Comparison of ENCODE assay signal across 1 cellular context in genomic region chr1:170253180-170253579, GRCh38.
TF ChIP-seq lines count a peak whose summit lies in the region.

No MANE protein-coding gene starts in this region.

TF ChIP-seq in GM12878, 131 proteins besides CTCF, POLR2A, EP300 and RAD21 (continued from another document and continues in another):
- TF ChIP-seq PKNOX1 (IDR thresholded peaks at IDR 0.05) (no peak), MTA3 (IDR thresholded peaks at IDR 0.05; ENCODE audit: borderline replicate concordance, low read length) (no peak), EGR1 (IDR thresholded peaks at IDR 0.05; ENCODE audit: borderline replicate concordance in 1 of 2, low read depth in 2 of 2, low read length in 2 of 2) (no peak), POU2F2 (IDR thresholded peaks at IDR 0.05; ENCODE audit: borderline replicate concordance, low read depth, low read length) (no peak), EED (IDR thresholded peaks at IDR 0.05; ENCODE audit: low read depth) (no peak), BCL3 (IDR thresholded peaks at IDR 0.05; ENCODE audit: borderline replicate concordance, insufficient read depth, low read depth, low read length, poor library complexity, severe bottlenecking) (no peak), HCFC1 (IDR thresholded peaks at IDR 0.05; ENCODE audit: low read length) (no peak), NFIC (IDR thresholded peaks at IDR 0.05; ENCODE audit: low read depth, low read length) (no peak), CEBPB (IDR thresholded peaks at IDR 0.05; ENCODE audit: borderline replicate concordance in 1 of 2, low read depth in 2 of 2, low read length in 2 of 2) (no peak), PAX8 (IDR thresholded peaks at IDR 0.05) (no peak), HDGF (IDR thresholded peaks at IDR 0.05) (no peak; the same call in 1 of the 2 replicates), CUX1 (IDR thresholded peaks at IDR 0.05; ENCODE audit: insufficient replicate concordance, low read depth, low read length) (no peak), GATAD2B (conservative IDR thresholded peaks at IDR 0.05; ENCODE audit: low read depth) (no peak), RUNX3 (IDR thresholded peaks at IDR 0.05; ENCODE audit: low read length) (peak; percentile 35; the same call in 1 of the 2 replicates), ATF2 (IDR thresholded peaks at IDR 0.05; ENCODE audit: low read length) (no peak), IKZF2 (IDR thresholded peaks at IDR 0.05) (peak in 1 of 2 experiments; percentile 17; a peak in 1 of 4 replicates), POLR2AphosphoS2 (IDR thresholded peaks at IDR 0.05; ENCODE audit: low read depth, low read length) (no peak), BCL11A (IDR thresholded peaks at IDR 0.05; ENCODE audit: low read depth, low read length) (no peak), IRF3 (IDR thresholded peaks at IDR 0.05) (no peak), TCF12 (IDR thresholded peaks at IDR 0.05; ENCODE audit: low read depth, low read length) (no peak), ZBTB4 (CRISPR knock-in tag; IDR thresholded peaks at IDR 0.05) (no peak), NR2C1 (IDR thresholded peaks at IDR 0.05) (no peak), ZBTB33 (IDR thresholded peaks at IDR 0.05) (no peak), SUZ12 (IDR thresholded peaks at IDR 0.05; ENCODE audit: unreplicated experiment) (no peak), MEF2B (IDR thresholded peaks at IDR 0.05; ENCODE audit: partially characterized antibody, poor library complexity, severe bottlenecking) (no peak), JUNB (IDR thresholded peaks at IDR 0.05) (no peak), PRDM15 (CRISPR knock-in tag; IDR thresholded peaks at IDR 0.05) (no peak), YY1 (IDR thresholded peaks at IDR 0.05; ENCODE audit: low read depth, low read length) (no peak), ZBTB11 (CRISPR knock-in tag; IDR thresholded peaks at IDR 0.05) (no peak), RAD51 (IDR thresholded peaks at IDR 0.05) (peak; percentile 65), MXI1 (IDR thresholded peaks at IDR 0.05; ENCODE audit: low read depth, low read length) (0 out of 2 replicates have a peak, but pooled peaks have one; percentile 26), USF1 (IDR thresholded peaks at IDR 0.05; ENCODE audit: borderline replicate concordance, extremely low read length, insufficient read depth, low read depth, low read length) (no peak)
